9 cellular contexts compared by ENCODE assay signal in the genomic region with DNA sequence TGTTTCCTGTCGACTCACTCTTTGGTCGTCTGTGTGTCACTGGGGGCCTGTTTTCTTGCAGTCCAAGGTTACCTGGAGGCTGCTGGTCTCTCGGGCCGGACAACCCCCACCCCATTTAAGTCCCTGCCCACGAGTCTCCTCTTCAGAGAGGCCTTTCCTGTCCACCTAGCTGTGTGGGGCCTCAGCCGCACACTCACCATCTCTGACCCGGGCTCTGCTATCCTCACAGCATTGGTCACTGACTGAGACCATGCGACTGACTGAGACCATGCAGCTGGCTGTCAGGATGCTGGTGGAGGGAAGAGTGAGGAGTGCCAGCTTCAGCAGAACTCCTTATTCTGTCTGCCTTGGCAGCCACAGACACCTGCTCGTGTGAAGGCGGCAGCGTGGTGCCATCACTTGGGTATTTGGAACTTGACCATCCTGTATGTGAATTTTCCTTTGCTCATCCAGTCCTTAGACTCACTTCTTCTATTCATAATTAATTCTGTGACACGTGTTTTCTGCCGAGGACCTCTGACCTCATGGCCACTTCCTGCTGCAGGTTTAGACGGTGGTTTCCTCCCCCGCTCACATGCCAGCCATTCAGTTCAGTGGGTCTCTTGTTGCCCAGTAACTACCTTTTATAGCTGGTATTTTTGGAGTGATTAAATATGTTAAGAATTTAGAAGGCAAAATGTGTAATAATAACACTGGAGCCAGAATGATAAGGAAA. TPM values are rescaled to one million over a fixed set of nuclear protein-coding genes. Genes with fewer than 3 reads are reported as not detected.
DNase-seq lines count a peak whose midpoint lies in the region; ATAC-seq, FAIRE-seq and TF ChIP-seq lines count a peak whose summit lies in the region.
"Had no signal": no experiment of that assay in that cellular context is flagged by ENCODE, and none has a peak within 500 bp of the region (broad histone marks: within the 10 kb centered on the region; RNA-seq: fewer than 3 reads in every experiment).

No MANE protein-coding gene starts in this region.

- no peaks in the 10 kb centered on the region for H3K36me3 ChIP-seq in BE2C

- no peak for TF ChIP-seq CTCF in VCaP (conservative IDR thresholded peaks at IDR 0.05)
- TF ChIP-seq CTCF in BE2C (IDR thresholded peaks at IDR 0.05; ENCODE audit: low read depth, low read length) = no peak

- no peak for FAIRE-seq in frontal cortex (lab: Jason Lieb, UNC)

- peak; percentile 68 for DNase-seq in activated effector memory CD4-positive, alpha-beta T cell treated with anti-CD3 and anti-CD28 coated beads, Interleukin-2, amount 50 U/mL, for 16 hours
- no peak for DNase-seq in activated effector memory CD4-positive, alpha-beta T cell treated with Interleukin-2 at 50 U/mL for 16 hours
- DNase-seq in glomerular visceral epithelial cell (ENCODE audit: extremely low spot score) (peak; percentile 88), stromal cell of bone marrow (ENCODE audit: low read depth) (peak; percentile 21), frontal cortex (ENCODE audit: low spot score in 2 of 2) (no peak), BE2C (no peak)

- H3K9me3 ChIP-seq in BE2C = no peaks in the 10 kb centered on the region

- no peaks in the 10 kb centered on the region for H3K27me3 ChIP-seq in BE2C

- no peaks in the 10 kb centered on the region for H3K4me1 ChIP-seq in BE2C

- H3K27ac ChIP-seq in VCaP = peak overlapping the region; percentile 91

- H3K4me3 ChIP-seq in BE2C (ENCODE audit: low read depth, low read length) = no peak overlapping the region

- no peak for ATAC-seq in esophagus mucosa
- ATAC-seq: CD8-positive, alpha-beta T cell had no signal

RNA-seq across cellular contexts. Expression of gene ASB1, which starts 47.5 kb away (rescaled TPM):
- total RNA-seq in esophagus mucosa = 12.3 TPM
- 11.8 TPM for total RNA-seq in frontal cortex
- polyA plus RNA-seq in BE2C (2012; ENCODE audit: insufficient read depth, insufficient read length, low read depth) = 39.2 TPM

RNA-seq across cellular contexts. Expression of gene TRAF3IP1, which starts 58.9 kb away (rescaled TPM):
- total RNA-seq in esophagus mucosa = 10.8 TPM
- 13.5 TPM for total RNA-seq in frontal cortex
- 7.3 TPM for polyA plus RNA-seq in BE2C (2012; ENCODE audit: insufficient read depth, insufficient read length, low read depth)

Comparison
In these comparisons a context has a peak if more than half of its experiments do, and no peak if none do; other contexts are left out.
1. DNase-seq: peak in activated effector memory CD4-positive, alpha-beta T cell treated with anti-CD3 and anti-CD28 coated beads, Interleukin-2, amount 50 U/mL, for 16 hours (single experiment), glomerular visceral epithelial cell (single experiment) and stromal cell of bone marrow (single experiment); none in activated effector memory CD4-positive, alpha-beta T cell treated with Interleukin-2 at 50 U/mL for 16 hours (single experiment), frontal cortex (0 of 2) and BE2C (single experiment).